In the genomic region with DNA sequence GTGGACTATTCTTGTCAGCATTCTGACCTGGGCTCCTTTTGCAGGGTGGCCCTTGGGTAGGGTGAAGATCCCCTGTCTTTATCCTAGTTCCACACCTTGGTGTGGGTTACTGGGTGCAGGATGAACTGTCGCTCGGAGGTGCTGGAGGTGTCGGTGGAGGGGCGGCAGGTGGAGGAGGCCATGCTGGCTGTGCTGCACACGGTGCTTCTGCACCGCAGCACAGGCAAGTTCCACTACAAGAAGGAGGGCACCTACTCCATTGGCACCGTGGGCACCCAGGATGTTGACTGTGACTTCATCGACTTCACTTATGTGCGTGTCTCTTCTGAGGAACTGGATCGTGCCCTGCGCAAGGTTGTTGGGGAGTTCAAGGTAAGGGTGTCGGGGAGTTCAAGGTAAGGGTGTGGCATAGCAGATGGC, we compare ENCODE assay signal across 19 cellular contexts. TPM values are rescaled to one million over a fixed set of nuclear protein-coding genes. Genes with fewer than 3 reads are reported as not detected.
DNase-seq lines count a peak whose midpoint lies in the region; ATAC-seq and TF ChIP-seq lines count a peak whose summit lies in the region.
"Had no signal": no experiment of that assay in that cellular context is flagged by ENCODE, and none has a peak within 500 bp of the region (broad histone marks: within the 10 kb centered on the region; RNA-seq: fewer than 3 reads in every experiment).

No MANE protein-coding gene starts in this region.

- H3K4me3 ChIP-seq in ACC112 (ENCODE audit: low read depth, low read length) (peak overlapping the region; percentile 27), neuronal stem cell (ENCODE audit: low read length in 2 of 2) (no peak overlapping the region)
- H3K4me3 ChIP-seq in CD4-positive, CD25-positive, alpha-beta regulatory T cell (ENCODE audit: low read depth, low read length) = no peak overlapping the region
- H3K4me3 ChIP-seq: gastrocnemius medialis, MG63, tibial nerve had no signal

- H3K27me3 ChIP-seq in ACC112 (ENCODE audit: insufficient read depth, low read length) = no peaks in the 10 kb centered on the region
- no peaks in the 10 kb centered on the region for H3K27me3 ChIP-seq in CD4-positive, CD25-positive, alpha-beta regulatory T cell (ENCODE audit: control insufficient read depth, insufficient read depth, low read length)
- H3K27me3 ChIP-seq in neuronal stem cell (ENCODE audit: control insufficient read depth in 3 of 3, insufficient read depth in 3 of 3, low read depth in 1 of 3, low read length in 3 of 3) = no peaks in the 10 kb centered on the region
- H3K27me3 ChIP-seq: gastrocnemius medialis, MG63, tibial nerve had no signal

- H3K36me3 ChIP-seq in ACC112 (ENCODE audit: insufficient read depth, low read length) = 0 out of 2 replicates have a peak, but pooled peaks cover 13% of the 10 kb centered on the region
- H3K36me3 ChIP-seq in CD4-positive, CD25-positive, alpha-beta regulatory T cell (ENCODE audit: control insufficient read depth, insufficient read depth, low read length) = peaks cover 49% of the 10 kb centered on the region
- H3K36me3 ChIP-seq in neuronal stem cell (replicated peaks in 1 of 2; ENCODE audit: control insufficient read depth in 2 of 2, insufficient read depth in 2 of 2, low read length in 2 of 2) = peaks cover 32 to 70% of the 10 kb centered on the region in 2 donors

- H3K27me3 Mint-ChIP-seq in CD4-positive, CD25-positive, alpha-beta regulatory T cell = peaks cover 10% of the 10 kb centered on the region
- H3K27me3 Mint-ChIP-seq in activated CD8-positive, alpha-beta T cell treated with anti-CD3 and anti-CD28 coated beads for 36 hours = no peaks in the 10 kb centered on the region
- no peaks in the 10 kb centered on the region for H3K27me3 Mint-ChIP-seq in naive B cell

- intact Hi-C loops in activated CD8-positive, alpha-beta T cell treated with anti-CD3 and anti-CD28 coated beads for 36 hours (cut with micrococcal nuclease) = no loop called here

- no peaks in the 10 kb centered on the region for H3K9me3 ChIP-seq in CD4-positive, CD25-positive, alpha-beta regulatory T cell (ENCODE audit: control insufficient read depth in 2 of 2, low read length in 2 of 2)
- no peaks in the 10 kb centered on the region for H3K9me3 ChIP-seq in neuronal stem cell (replicated peaks in 1 of 2; ENCODE audit: control insufficient read depth in 2 of 2, insufficient read depth in 1 of 2, low read depth in 1 of 2, low read length in 2 of 2)
- H3K9me3 ChIP-seq: gastrocnemius medialis, MG63, tibial nerve had no signal

- ATAC-seq in CD4-positive, CD25-positive, alpha-beta regulatory T cell (ENCODE audit: low read depth in 2 of 2) = no peak
- ATAC-seq in activated CD8-positive, alpha-beta T cell treated with anti-CD3 and anti-CD28 coated beads for 36 hours = no peak
- ATAC-seq in naive B cell (ENCODE audit: low read depth in 2 of 2) = no peak
- no peak for ATAC-seq in HG03460 (IDR thresholded peaks at IDR 0.05; ENCODE audit: unreplicated experiment)
- ATAC-seq: gastrocnemius medialis had no signal

- H3K36me3 Mint-ChIP-seq in CD4-positive, CD25-positive, alpha-beta regulatory T cell = peaks cover 17% of the 10 kb centered on the region
- H3K36me3 Mint-ChIP-seq in activated CD8-positive, alpha-beta T cell treated with anti-CD3 and anti-CD28 coated beads for 36 hours (ENCODE audit: low read depth) = peaks cover 40% of the 10 kb centered on the region
- H3K36me3 Mint-ChIP-seq in naive B cell = peaks cover 22 to 23% of the 10 kb centered on the region in 2 donors

- TF ChIP-seq CTCF in activated CD8-positive, alpha-beta T cell treated with anti-CD3 and anti-CD28 coated beads for 36 hours (IDR thresholded peaks at IDR 0.05) = no peak

- H3K27ac Mint-ChIP-seq in CD4-positive, CD25-positive, alpha-beta regulatory T cell = peak overlapping the region in 2 of 3 donors; percentile 27 to 91
- peak overlapping the region; percentile 50 for H3K27ac Mint-ChIP-seq in activated CD8-positive, alpha-beta T cell treated with anti-CD3 and anti-CD28 coated beads for 36 hours
- peak overlapping the region in 5 of 6 donors; percentile 26 to 96 (median 94) for H3K27ac Mint-ChIP-seq in naive B cell
- H3K27ac Mint-ChIP-seq: mesothelial cell of epicardium had no signal

- H2BK5ac ChIP-seq in neuronal stem cell (ENCODE audit: low read length) = no peak overlapping the region

- H4K8ac ChIP-seq in neuronal stem cell (ENCODE audit: low read depth, low read length) = no peak overlapping the region

- no peak overlapping the region for H3K9ac ChIP-seq in neuronal stem cell (ENCODE audit: low read depth, low read length, poor library complexity)
- H3K9ac ChIP-seq: parathyroid adenoma had no signal

- H3K27ac ChIP-seq in ACC112 (ENCODE audit: low read depth, low read length) (peak overlapping the region; percentile 46; the same call in 1 of the 2 replicates), neuronal stem cell (replicated peaks; ENCODE audit: low read length) (no peak overlapping the region)
- H3K27ac ChIP-seq in CD4-positive, CD25-positive, alpha-beta regulatory T cell (ENCODE audit: insufficient read depth, low read length, poor library complexity, severe bottlenecking) = no peak overlapping the region
- H3K27ac ChIP-seq: parathyroid adenoma, RWPE1 had no signal

- H3K14ac ChIP-seq in neuronal stem cell (ENCODE audit: low read length) = no peak overlapping the region

- H3K79me1 ChIP-seq in neuronal stem cell (ENCODE audit: low read depth, low read length) = peaks cover 9% of the 10 kb centered on the region

- no peak overlapping the region for H2BK15ac ChIP-seq in neuronal stem cell (ENCODE audit: low read length)

- H3K4me1 Mint-ChIP-seq in CD4-positive, CD25-positive, alpha-beta regulatory T cell = peaks cover 31 to 58% (median 39%) of the 10 kb centered on the region in 4 donors
- peaks cover 41% of the 10 kb centered on the region for H3K4me1 Mint-ChIP-seq in activated CD8-positive, alpha-beta T cell treated with anti-CD3 and anti-CD28 coated beads for 36 hours (ENCODE audit: low read depth)
- peaks cover 50 to 64% (median 59%) of the 10 kb centered on the region in 3 donors for H3K4me1 Mint-ChIP-seq in naive B cell

- POLR2A ChIA-PET in activated CD8-positive, alpha-beta T cell treated with anti-CD3 and anti-CD28 coated beads for 36 hours (lab: Charles Lee) = no interaction called here

- no peak overlapping the region for H3K23ac ChIP-seq in neuronal stem cell (ENCODE audit: low read depth, low read length, poor library complexity)

- WGBS in neuronal stem cell (ENCODE audit: extremely low coverage in 2 of 2, insufficient read length in 2 of 2, insufficient replicate concordance in 1 of 2), 2 donors = no CpG with 5 or more reads among the region's 12 CpGs

- H3K4me3 Mint-ChIP-seq in CD4-positive, CD25-positive, alpha-beta regulatory T cell = peak overlapping the region in 2 of 4 donors; percentile 49 to 62
- H3K4me3 Mint-ChIP-seq in activated CD8-positive, alpha-beta T cell treated with anti-CD3 and anti-CD28 coated beads for 36 hours = no peak overlapping the region
- H3K4me3 Mint-ChIP-seq in naive B cell = peak overlapping the region; percentile 23 to 79 (median 62)
- H3K4me3 Mint-ChIP-seq: mesothelial cell of epicardium had no signal

- no peak overlapping the region for H3K4ac ChIP-seq in neuronal stem cell (ENCODE audit: low read length)

- H3K18ac ChIP-seq in neuronal stem cell (ENCODE audit: low read length) = no peak overlapping the region

- H2AFZ ChIP-seq in ACC112 (ENCODE audit: low read length, unreplicated experiment) = no peak overlapping the region
- no peak overlapping the region for H2AFZ ChIP-seq in neuronal stem cell (ENCODE audit: low read length)
- H2AFZ ChIP-seq: parathyroid adenoma had no signal

- H3K9me3 Mint-ChIP-seq in CD4-positive, CD25-positive, alpha-beta regulatory T cell = no peaks in the 10 kb centered on the region
- H3K9me3 Mint-ChIP-seq in activated CD8-positive, alpha-beta T cell treated with anti-CD3 and anti-CD28 coated beads for 36 hours = no peaks in the 10 kb centered on the region
- H3K9me3 Mint-ChIP-seq in naive B cell = no peaks in the 10 kb centered on the region
- H3K9me3 Mint-ChIP-seq: mesothelial cell of epicardium had no signal

- H2BK12ac ChIP-seq in neuronal stem cell (ENCODE audit: low read length) = no peak overlapping the region

- H3K79me2 ChIP-seq in ACC112 (ENCODE audit: control insufficient read depth, insufficient read depth, low read length, unreplicated experiment) = peaks cover 66% of the 10 kb centered on the region

- H2AK5ac ChIP-seq in neuronal stem cell (ENCODE audit: low read depth, low read length) = no peak overlapping the region

- H2BK120ac ChIP-seq in neuronal stem cell (ENCODE audit: low read depth, low read length) = no peak overlapping the region

- CTCF ChIA-PET in activated CD8-positive, alpha-beta T cell treated with anti-CD3 and anti-CD28 coated beads for 36 hours (lab: Charles Lee) = interaction anchor here (1.0 to 27.5 kb wide), 3 partner anchors 9 to 48 kb away, joined by 3 to 602 read pairs (median 36); no protein-coding TSS in a partner anchor

- no peak overlapping the region for H3K4me2 ChIP-seq in neuronal stem cell (ENCODE audit: insufficient read depth, low read length, poor library complexity, severe bottlenecking)

- DNase-seq in CD4-positive, CD25-positive, alpha-beta regulatory T cell = peak in 1 of 3 donors; percentile 50
- DNase-seq in activated CD8-positive, alpha-beta T cell treated with anti-CD3 and anti-CD28 coated beads for 36 hours = no peak
- DNase-seq in naive B cell (no peak), NCI-H2029 (lab: John Stamatoyannopoulos, UW) (no peak), DMS114 treated with DMSO at 0.1 percent for 48 hours (lab: John Stamatoyannopoulos, UW; ENCODE audit: unreplicated experiment) (no peak), neuronal stem cell (ENCODE audit: low spot score) (no peak)
- DNase-seq: central memory CD4-positive, alpha-beta T cell; MG63; NCI-H2081 treated with DMSO at 0.1 percent for 48 hours; NCI-H748 treated with DMSO at 0.1 percent for 48 hours; stimulated activated CD4-positive, alpha-beta T cell treated with anti-CD3 and anti-CD28 coated beads, Interleukin-15, amount 100 ng/mL, for 24 hours had no signal

- H3K4me1 ChIP-seq in ACC112 (ENCODE audit: control insufficient read depth, insufficient read depth, low read length, unreplicated experiment) (peaks cover 54% of the 10 kb centered on the region), neuronal stem cell (ENCODE audit: control insufficient read depth in 2 of 2, insufficient read depth in 1 of 2, low read depth in 1 of 2, low read length in 2 of 2) (peaks cover 3 to 6% of the 10 kb centered on the region in 2 donors)
- H3K4me1 ChIP-seq in CD4-positive, CD25-positive, alpha-beta regulatory T cell (ENCODE audit: control insufficient read depth, insufficient read depth, low read length, poor library complexity, severe bottlenecking) = peaks cover 31% of the 10 kb centered on the region

- H4K91ac ChIP-seq in neuronal stem cell (ENCODE audit: low read depth, low read length, poor library complexity) = no peak overlapping the region

RNA-seq across cellular contexts. Expression of a gene that starts 3.8 kb away (rescaled TPM):
- 33.5 TPM for total RNA-seq in CD4-positive, CD25-positive, alpha-beta regulatory T cell
- polyA plus RNA-seq in CD4-positive, CD25-positive, alpha-beta regulatory T cell = 10 to 100 TPM; 30.1 to 38.2 (median 34.8) TPM
- total RNA-seq in activated CD8-positive, alpha-beta T cell treated with anti-CD3 and anti-CD28 coated beads for 36 hours = 10 to 100 TPM; 25.6 to 28.4 TPM
- polyA plus RNA-seq in naive B cell (ENCODE audit: low read depth in 6 of 6) = 10 to 100 TPM; 20.1 to 35.5 (median 24.4) TPM
- polyA plus RNA-seq in neuronal stem cell (2013, experiment 1 of 2) = 16.4 TPM
- 15.2 TPM for polyA plus RNA-seq in neuronal stem cell (2013, experiment 2 of 2)

RNA-seq across cellular contexts. Expression of a gene that starts 6.0 kb away (rescaled TPM):
- total RNA-seq in CD4-positive, CD25-positive, alpha-beta regulatory T cell = 0.54 TPM
- not detected for polyA plus RNA-seq in CD4-positive, CD25-positive, alpha-beta regulatory T cell
- not detected for total RNA-seq in activated CD8-positive, alpha-beta T cell treated with anti-CD3 and anti-CD28 coated beads for 36 hours
- polyA plus RNA-seq in naive B cell (ENCODE audit: low read depth in 6 of 6) = not detected
- 0.38 TPM for polyA plus RNA-seq in neuronal stem cell (2013, experiment 1 of 2)
- polyA plus RNA-seq in neuronal stem cell (2013, experiment 2 of 2) = 0.18 TPM
- total RNA-seq: gastrocnemius medialis, HT1080 had no signal

RNA-seq across cellular contexts. Expression of a gene that starts 22.3 kb away (rescaled TPM):
- total RNA-seq in CD4-positive, CD25-positive, alpha-beta regulatory T cell = 143 TPM
- under 1 TPM; 0.22 to 0.54 (median 0.47) TPM for polyA plus RNA-seq in CD4-positive, CD25-positive, alpha-beta regulatory T cell
- 100 to 1,000 TPM; 120 to 128 TPM for total RNA-seq in activated CD8-positive, alpha-beta T cell treated with anti-CD3 and anti-CD28 coated beads for 36 hours
- 10 to 100 TPM in 4 of 6 donors, 1 to 10 TPM in 2; 6.7 to 24.9 (median 12.6) TPM for polyA plus RNA-seq in naive B cell (ENCODE audit: low read depth in 6 of 6)
- 46.2 TPM for polyA plus RNA-seq in neuronal stem cell (2013, experiment 1 of 2)
- 44.5 TPM for polyA plus RNA-seq in neuronal stem cell (2013, experiment 2 of 2)
